Comparison of ENCODE assay signal across 8 cellular contexts in genomic region chr4:6332042-6332668, GRCh38.
DNase-seq lines count a peak whose midpoint lies in the region; TF ChIP-seq lines count a peak whose summit lies in the region.

No MANE protein-coding gene starts in this region.

- H2AFZ ChIP-seq in SU-DHL-6 (ENCODE audit: low read depth, low read length, severe bottlenecking): no peak overlapping the region

- H3K79me2 ChIP-seq in SU-DHL-6 (ENCODE audit: insufficient read depth, low read length): no peaks in the 10 kb centered on the region

- no peaks in the 10 kb centered on the region for H3F3A ChIP-seq in SU-DHL-6 (ENCODE audit: insufficient read depth)

- TF ChIP-seq CTCF in SU-DHL-6 (IDR thresholded peaks at IDR 0.05; ENCODE audit: insufficient read depth, low read length, poor library complexity, severe bottlenecking): peak; percentile 70

- H3K36me3 ChIP-seq in SU-DHL-6 (ENCODE audit: low read length): no peaks in the 10 kb centered on the region

- no peaks in the 10 kb centered on the region for H3K27me3 ChIP-seq in SU-DHL-6 (ENCODE audit: low read length)

- in situ Hi-C loops in ACHN (cut with HindIII; ENCODE audit: low pct_ligation_motif_present, low pct_unique_long_range_greater_than_20kb, low sequenced_read_pairs): no loop called here

- H3K4me3 ChIP-seq in SU-DHL-6 (ENCODE audit: insufficient read depth, low read length, poor library complexity, severe bottlenecking): no peak overlapping the region

- no peaks in the 10 kb centered on the region for H3K9me3 ChIP-seq in SU-DHL-6 (ENCODE audit: insufficient read depth, low read length)

- no peaks in the 10 kb centered on the region for H4K20me1 ChIP-seq in SU-DHL-6 (ENCODE audit: low read depth, low read length)

- H3K4me2 ChIP-seq in SU-DHL-6 (ENCODE audit: low read depth, low read length, poor library complexity, severe bottlenecking): no peak overlapping the region

- DNase-seq in ACHN (peak; percentile 33), GM03348 (ENCODE audit: low spot score) (peak; percentile 83), glomerular visceral epithelial cell (ENCODE audit: extremely low spot score) (peak; percentile 28), NCI-H1694 treated with DMSO at 0.1 percent for 48 hours (lab: John Stamatoyannopoulos, UW) (no peak), AML-193 (lab: John Stamatoyannopoulos, UW) (no peak), T1000 (lab: John Stamatoyannopoulos, UW) (no peak)
- DNase-seq in stimulated activated CD4-positive, alpha-beta T cell treated with anti-CD3 and anti-CD28 coated beads, Interleukin-4, amount 100 ng/mL, for 24 hours: peak; percentile 28

- H3K9ac ChIP-seq in SU-DHL-6 (ENCODE audit: low read length): no peak overlapping the region

- H3K9me2 ChIP-seq in SU-DHL-6 (replicated peaks; ENCODE audit: insufficient read depth, low read length): no peaks in the 10 kb centered on the region

- no peak overlapping the region for H3K27ac ChIP-seq in SU-DHL-6 (ENCODE audit: low read depth, low read length)

Comparison
In these comparisons a context has a peak if more than half of its experiments do, and no peak if none do; other contexts are left out.
1. DNase-seq: peak in ACHN (single experiment), GM03348 (single experiment), glomerular visceral epithelial cell (single experiment) and stimulated activated CD4-positive, alpha-beta T cell treated with anti-CD3 and anti-CD28 coated beads, Interleukin-4, amount 100 ng/mL, for 24 hours (single experiment); none in NCI-H1694 treated with DMSO at 0.1 percent for 48 hours (single experiment), AML-193 (0 of 2) and T1000 (single experiment).